In genomic region chr21:29073222-29074006, GRCh38 we compare ENCODE assay signal across 8 cellular contexts. TPM values are rescaled to one million over a fixed set of nuclear protein-coding genes. Genes with fewer than 3 reads are reported as not detected.
DNase-seq lines count a peak whose midpoint lies in the region; ATAC-seq and TF ChIP-seq lines count a peak whose summit lies in the region.

Gene CCT8 (minus strand): TSS chr21:29073648. CDS start chr21:29073590, 58 bp downstream.

- H3K4me1 Mint-ChIP-seq in activated T-cell treated with anti-CD3 and anti-CD28 coated beads, Interleukin-2, amount 50 U/mL, for 24 hours (ENCODE audit: low read depth), result peaks cover 61% of the 10 kb centered on the region

- H3K9me3 Mint-ChIP-seq in activated T-cell treated with anti-CD3 and anti-CD28 coated beads, Interleukin-2, amount 50 U/mL, for 24 hours, result no peaks in the 10 kb centered on the region

- peak within 1 kb of the TSS; percentile 100 for H3K4me3 Mint-ChIP-seq in activated T-cell treated with anti-CD3 and anti-CD28 coated beads, Interleukin-2, amount 50 U/mL, for 24 hours

- peaks cover 56% of the 10 kb centered on the region for H3K36me3 Mint-ChIP-seq in activated T-cell treated with anti-CD3 and anti-CD28 coated beads, Interleukin-2, amount 50 U/mL, for 24 hours (ENCODE audit: low read depth)

- ATAC-seq in GM21717 (IDR thresholded peaks at IDR 0.05; ENCODE audit: unreplicated experiment), result peak; percentile 86

- peak within 1 kb of the TSS; percentile 100 for H3K27ac Mint-ChIP-seq in activated T-cell treated with anti-CD3 and anti-CD28 coated beads, Interleukin-2, amount 50 U/mL, for 24 hours

- in situ Hi-C loops in KBM-7 (cut with MboI; ENCODE audit: low pct_unique_long_range_greater_than_20kb, low sequenced_read_pairs), result no loop called here

- no peaks in the 10 kb centered on the region for H3K27me3 Mint-ChIP-seq in activated T-cell treated with anti-CD3 and anti-CD28 coated beads, Interleukin-2, amount 50 U/mL, for 24 hours

- peak within 1 kb of the TSS; percentile 73 for H3K4me3 ChIP-seq in epithelial cell of proximal tubule (ENCODE audit: low read depth, low read length)

- DNase-seq in DMS153 treated with DMSO at 0.1 percent for 48 hours (lab: John Stamatoyannopoulos, UW; ENCODE audit: unreplicated experiment) (peak; percentile 97), KBM-7 (peak; percentile 99), epithelial cell of proximal tubule (ENCODE audit: low read depth) (peak; percentile 91), mucosa of gallbladder (ENCODE audit: low spot score) (peak; percentile 100)
- DNase-seq in activated T-cell treated with anti-CD3 and anti-CD28 coated beads, Interleukin-2, amount 50 U/mL, for 24 hours, result peak; percentile 96
- peak; percentile 94 to 98 for DNase-seq in stimulated activated CD8-positive, alpha-beta memory T cell treated with anti-CD3 and anti-CD28 coated beads, Interleukin-4, amount 100 ng/mL, for 4 hours (ENCODE audit: low read depth in 2 of 2, low spot score in 1 of 2)

- no peak for TF ChIP-seq CTCF in epithelial cell of proximal tubule (conservative IDR thresholded peaks at IDR 0.05; ENCODE audit: low read depth, low read length)

TF ChIP-seq in PFSK-1, 5 proteins besides CTCF, POLR2A, EP300 and RAD21:
- TF ChIP-seq REST (IDR thresholded peaks at IDR 0.05; ENCODE audit: insufficient read depth in 1 of 2, low read depth in 2 of 2, low read length in 2 of 2), result peak; percentile 30 to 52; a peak in 1 of 4 replicates
- peak; percentile 95 for TF ChIP-seq TAF1 (IDR thresholded peaks at IDR 0.05; ENCODE audit: borderline replicate concordance, insufficient read depth, low read length)
- peak; percentile 88; the same call in 1 of the 2 replicates for TF ChIP-seq SIN3A (IDR thresholded peaks at IDR 0.05; ENCODE audit: borderline replicate concordance, insufficient read depth, low read length)
- peak; percentile 98 for TF ChIP-seq POLR2AphosphoS5 (IDR thresholded peaks at IDR 0.05; ENCODE audit: low read depth, low read length)
- TF ChIP-seq FOXP2 (optimal IDR thresholded peaks at IDR 0.05; ENCODE audit: borderline replicate concordance, extremely low read depth, extremely low read length, insufficient read depth), result peak; percentile 93
TF ChIP-seq in PFSK-1: peak in this region for 5.

RNA-seq across cellular contexts. Expression of gene CCT8, which starts in this region (rescaled TPM):
- polyA plus RNA-seq in PFSK-1 (2012; ENCODE audit: insufficient read length, low read depth), result 201 TPM
- total RNA-seq in epithelial cell of proximal tubule, result 282 and 394 TPM in 2 replicates
- total RNA-seq in mucosa of gallbladder, result 99.3 TPM

Comparison
In these comparisons a context has a peak if more than half of its experiments do, and no peak if none do; other contexts are left out.
1. Peak in every context shown above with its lines: DNase-seq, ATAC-seq and H3K4me3 ChIP-seq.